In genomic region chr17:81933178-81933699, GRCh38 we compare ENCODE assay signal across 18 cellular contexts. TPM values are rescaled to one million over a fixed set of nuclear protein-coding genes. Genes with fewer than 3 reads are reported as not detected.
DNase-seq lines count a peak whose midpoint lies in the region; ATAC-seq, FAIRE-seq and TF ChIP-seq lines count a peak whose summit lies in the region.
"Had no signal": no experiment of that assay in that cellular context is flagged by ENCODE, and none has a peak within 500 bp of the region (broad histone marks: within the 10 kb centered on the region; RNA-seq: fewer than 3 reads in every experiment).

No MANE protein-coding gene starts in this region.

- intact Hi-C loops in upper lobe of right lung (cut with DNase I) = no loop called here

- ATAC-seq in activated T-cell treated with anti-CD3 and anti-CD28 coated beads, Interleukin-2, amount 50 U/mL, for 4 hours = no peak
- no peak for ATAC-seq in WTC11
- ATAC-seq in upper lobe of right lung = no peak

- H3K27ac ChIP-seq in H1 (ENCODE audit: low read depth, low read length) (no peak overlapping the region), upper lobe of right lung (no peak overlapping the region)
- H3K27ac ChIP-seq: BLaER1 treated with 17β-estradiol and CSF1 and Interleukin-3, amounts not matched to agents 10 nM and 100 nM; GM23248; SJSA1 had no signal

- H4K8ac ChIP-seq in H1 (ENCODE audit: extremely low read depth, insufficient read depth, low read length) = no peak overlapping the region

- H3K4me1 ChIP-seq in H1 (replicated peaks in 1 of 4; ENCODE audit: control insufficient read depth in 3 of 4, insufficient read depth in 4 of 4, low read length in 3 of 4) = peaks cover 0 to 13% (median 5%) of the 10 kb centered on the region in 4 experiments; a peak in 5 of 7 replicates
- peaks cover 23% of the 10 kb centered on the region for H3K4me1 ChIP-seq in upper lobe of right lung

- H3K27me3 ChIP-seq in H1 (replicated peaks in 1 of 4; ENCODE audit: control insufficient read depth in 3 of 4, extremely low read depth in 1 of 4, insufficient read depth in 3 of 4, low read length in 3 of 4) = peaks cover 0 to 12% (median 11%) of the 10 kb centered on the region in 4 experiments; a peak in 4 of 7 replicates
- H3K27me3 ChIP-seq in upper lobe of right lung = no peaks in the 10 kb centered on the region

- no peak overlapping the region for H3K4me3 Mint-ChIP-seq in activated T-cell treated with anti-CD3 and anti-CD28 coated beads, Interleukin-2, amount 50 U/mL, for 4 hours
- H3K4me3 Mint-ChIP-seq in WTC11 = no peak overlapping the region

- H3K18ac ChIP-seq in H1 (ENCODE audit: extremely low read depth, low read length) = no peak overlapping the region

- peaks cover 10% of the 10 kb centered on the region for H3K4me1 Mint-ChIP-seq in activated T-cell treated with anti-CD3 and anti-CD28 coated beads, Interleukin-2, amount 50 U/mL, for 4 hours (ENCODE audit: low read depth)
- peaks cover 15% of the 10 kb centered on the region; the same call in 1 of the 2 replicates for H3K4me1 Mint-ChIP-seq in WTC11

- H2BK120ac ChIP-seq in H1 (replicated peaks; ENCODE audit: low read depth, low read length) = no peak overlapping the region

- H3K23me2 ChIP-seq in H1 (ENCODE audit: low read depth, low read length) = peaks cover 5% of the 10 kb centered on the region; the same call in 1 of the 2 replicates

- H3K27me3 Mint-ChIP-seq in activated T-cell treated with anti-CD3 and anti-CD28 coated beads, Interleukin-2, amount 50 U/mL, for 4 hours (ENCODE audit: low read depth) = peaks cover 19% of the 10 kb centered on the region
- H3K27me3 Mint-ChIP-seq in WTC11 (ENCODE audit: low read depth) = peaks cover 8% of the 10 kb centered on the region

- H3K27ac Mint-ChIP-seq in WTC11 = no peak overlapping the region

- no peak for TF ChIP-seq RAD21 in H1 (IDR thresholded peaks at IDR 0.05 in 1 of 2, conservative IDR thresholded peaks at IDR 0.05 in 1 of 2; ENCODE audit: low read depth in 2 of 2, low read length in 2 of 2)

- H3K36me3 ChIP-seq in H1 (ENCODE audit: control insufficient read depth in 2 of 4, insufficient read depth in 4 of 4, low read length in 3 of 4) (peaks cover 0 to 25% (median 10%) of the 10 kb centered on the region in 4 experiments; a peak in 5 of 8 replicates), upper lobe of right lung (no peaks in the 10 kb centered on the region)
- H3K36me3 ChIP-seq: SJSA1 had no signal

- no peak overlapping the region for H4K5ac ChIP-seq in H1 (ENCODE audit: insufficient read length, low read depth, low read length)

- peaks cover 14% of the 10 kb centered on the region for H3K36me3 Mint-ChIP-seq in activated T-cell treated with anti-CD3 and anti-CD28 coated beads, Interleukin-2, amount 50 U/mL, for 4 hours (ENCODE audit: insufficient read depth)
- H3K36me3 Mint-ChIP-seq in WTC11 = peaks cover 10% of the 10 kb centered on the region; the same call in 1 of the 2 replicates

- no peak overlapping the region for H3K9ac ChIP-seq in H1 (replicated peaks in 1 of 4; ENCODE audit: extremely low read depth in 1 of 4, low read depth in 3 of 4, low read length in 3 of 4)
- H3K9ac ChIP-seq: GM23248 had no signal

- no peak overlapping the region for H3K14ac ChIP-seq in H1 (ENCODE audit: insufficient read length)

- peak in 1 of 2 experiments; percentile 25; a peak in 1 of 3 replicates for TF ChIP-seq POLR2A in H1 (IDR thresholded peaks at IDR 0.05; ENCODE audit: control extremely low read depth in 1 of 2, low read depth in 2 of 2, low read length in 2 of 2)

- H3K4ac ChIP-seq in H1 (replicated peaks; ENCODE audit: insufficient read length, low read depth, low read length) = no peak overlapping the region

- CTCF ChIA-PET in WTC11 (lab: Charles Lee) (no interaction called here), H1 (lab: Charles Lee; ENCODE audit: partially characterized antibody) (interaction anchor here (1.1 to 1.4 kb wide), 5 partner anchors 21 to 369 kb away, joined by 3 read pairs; no protein-coding TSS in a partner anchor)

- POLR2A ChIA-PET in WTC11 (lab: Charles Lee) (interaction anchor here (0.8 to 1.5 kb wide), 3 partner anchors 10 to 113 kb away, joined by 3 to 9 read pairs (median 4); no protein-coding TSS in a partner anchor), H1 (lab: Charles Lee; ENCODE audit: partially characterized antibody) (interaction anchor here (0.9 to 14.6 kb wide), 13 partner anchors 8 to 126 kb away, joined by 3 to 150 read pairs (median 5); partner anchors contain the start of genes MAFG, NOTUM, PCYT2 and RAC3)

- no peak for TF ChIP-seq EP300 in H1 (IDR thresholded peaks at IDR 0.05; ENCODE audit: borderline replicate concordance in 1 of 2, low read depth in 2 of 2, low read length in 2 of 2)

- peak; percentile 16 for DNase-seq in activated T-cell treated with anti-CD3 and anti-CD28 coated beads, Interleukin-2, amount 50 U/mL, for 1 hour
- no peak for DNase-seq in activated T-cell treated with anti-CD3 and anti-CD28 coated beads, Interleukin-2, amount 50 U/mL, for 4 hours
- no peak for DNase-seq in WTC11 (ENCODE audit: low spot score)
- DNase-seq in H1 (ENCODE audit: low read depth in 1 of 2, low spot score in 2 of 2) = no peak
- DNase-seq in upper lobe of right lung = peak; percentile 66
- DNase-seq in NCI-H446 treated with DMSO at 0.1 percent for 48 hours (lab: John Stamatoyannopoulos, UW) = no peak
- DNase-seq in NCI-H1436 treated with DMSO at 0.1 percent for 48 hours (lab: John Stamatoyannopoulos, UW) = no peak
- DNase-seq in superior temporal gyrus (ENCODE audit: extremely low spot score) = no peak
- DNase-seq: 8988T, GM23248, KG1, NCI-H1092 treated with DMSO at 0.1 percent for 48 hours, NCI-H187, NCI-H510A had no signal

- H3K9me3 ChIP-seq in H1 (ENCODE audit: insufficient read depth in 2 of 2, low read depth in 1 of 2, low read length in 1 of 2) (no peaks in the 10 kb centered on the region), upper lobe of right lung (no peaks in the 10 kb centered on the region)
- H3K9me3 ChIP-seq: BLaER1 treated with 17β-estradiol and CSF1 and Interleukin-3, amounts not matched to agents 10 nM and 100 nM; SJSA1 had no signal

- no peak for TF ChIP-seq CTCF in WTC11 (IDR thresholded peaks at IDR 0.05)
- no peak for TF ChIP-seq CTCF in H1 (IDR thresholded peaks at IDR 0.05; ENCODE audit: control extremely low read depth in 1 of 3, insufficient read depth in 1 of 3, low read depth in 1 of 3, low read length in 3 of 3)
- TF ChIP-seq CTCF in upper lobe of right lung (IDR thresholded peaks at IDR 0.05) = no peak

- H3K4me2 ChIP-seq in H1 (ENCODE audit: insufficient read depth in 1 of 2, low read depth in 2 of 2, low read length in 2 of 2) = no peak overlapping the region

- no peaks in the 10 kb centered on the region for H3K9me3 Mint-ChIP-seq in activated T-cell treated with anti-CD3 and anti-CD28 coated beads, Interleukin-2, amount 50 U/mL, for 4 hours
- no peaks in the 10 kb centered on the region for H3K9me3 Mint-ChIP-seq in WTC11

- no peak overlapping the region for H2AFZ ChIP-seq in H1 (ENCODE audit: low read length)
- H2AFZ ChIP-seq: GM23248 had no signal

- no peak overlapping the region for H2BK20ac ChIP-seq in H1 (ENCODE audit: low read length)

- WGBS in H1 (ENCODE audit: extremely low coverage in 1 of 2, insufficient coverage in 1 of 2, insufficient read length in 1 of 2, insufficient replicate concordance in 2 of 2, low coverage in 1 of 2, low lambda C conversion rate in 2 of 2, missing lambda C conversion rate in 1 of 2), 2 experiments = 92% methylated on average over 14 of the region's 14 CpGs; no CpG with 5 or more reads in 1 of the 2 experiments

- no peak overlapping the region for H2BK12ac ChIP-seq in H1 (ENCODE audit: low read depth, low read length)

- no peak overlapping the region for H2AK5ac ChIP-seq in H1 (ENCODE audit: low read depth, low read length)

- H4K20me1 ChIP-seq in H1 (replicated peaks in 1 of 2; ENCODE audit: control insufficient read depth in 1 of 2, insufficient read depth in 2 of 2, low read length in 2 of 2) = peaks cover 7 to 23% of the 10 kb centered on the region in 2 experiments

- H4K91ac ChIP-seq in H1 (replicated peaks; ENCODE audit: insufficient read length, low read length) = no peak overlapping the region

- FAIRE-seq in H1 (lab: Jason Lieb, UNC) = no peak

- H2BK5ac ChIP-seq in H1 (ENCODE audit: low read depth, low read length) = no peak overlapping the region

- no peak overlapping the region for H2BK15ac ChIP-seq in H1 (ENCODE audit: low read length)

- no peaks in the 10 kb centered on the region; a peak in 1 of 4 replicates for H3K79me2 ChIP-seq in H1 (ENCODE audit: control insufficient read depth in 1 of 2, insufficient read depth in 2 of 2, low read length in 2 of 2)

- no peak overlapping the region for H3K4me3 ChIP-seq in H1 (ENCODE audit: extremely low read depth in 1 of 4, insufficient read depth in 2 of 4, low read depth in 3 of 4, low read length in 4 of 4)
- no peak overlapping the region for H3K4me3 ChIP-seq in upper lobe of right lung
- H3K4me3 ChIP-seq: BLaER1 treated with 17β-estradiol and CSF1 and Interleukin-3, amounts not matched to agents 10 nM and 100 nM; GM23248; SJSA1 had no signal

- H3K23ac ChIP-seq in H1 (ENCODE audit: insufficient read length) = no peak overlapping the region

- no peak overlapping the region for H3K56ac ChIP-seq in H1 (replicated peaks; ENCODE audit: insufficient read length, low read depth, low read length)

- H3K79me1 ChIP-seq in H1 (ENCODE audit: low read depth, low read length) = no peaks in the 10 kb centered on the region

RNA-seq across cellular contexts. Expression of gene PYCR1, which starts 3.9 kb away (rescaled TPM):
- total RNA-seq in activated T-cell treated with anti-CD3 and anti-CD28 coated beads, Interleukin-2, amount 50 U/mL, for 4 hours = 100 to 1,000 TPM; 192 to 199 (median 194) TPM
- 144 to 188 TPM (median 164 TPM) in 3 replicates for total RNA-seq in WTC11 (2021)
- 127 and 145 TPM in 2 replicates for total RNA-seq in H1 (2021; fragmentation: NEBNext Ultra II Directional; extraction: Animal tissue kit (Norgen Biotek cat#: 25700))
- polyA plus RNA-seq in H1 (2011; rRNA removed) = 213 and 284 TPM in 2 replicates
- polyA plus RNA-seq in H1 (2011; cell fraction: cytosol; rRNA removed) = 241 TPM
- 213 TPM for polyA plus RNA-seq in H1 (2011; cell fraction: nucleus; rRNA removed)
- polyA plus RNA-seq in H1 (2012, experiment 1 of 2) = 105 to 176 TPM (median 162 TPM) in 4 replicates
- 176 TPM for polyA plus RNA-seq in H1 (2012, experiment 2 of 2)
- polyA plus RNA-seq in H1 (2013, experiment 1 of 2) = 94.5 TPM
- polyA plus RNA-seq in H1 (2013, experiment 2 of 2) = 95.9 TPM
- polyA minus RNA-seq in H1 (2011; rRNA and poly(A)+ RNA removed) = 144 and 159 TPM in 2 replicates
- polyA minus RNA-seq in H1 (2011; cell fraction: cytosol; rRNA and poly(A)+ RNA removed) = 72.7 TPM
- 51.5 TPM for polyA minus RNA-seq in H1 (2011; cell fraction: nucleus; rRNA and poly(A)+ RNA removed)
- 19.0 TPM for total RNA-seq in upper lobe of right lung

RNA-seq across cellular contexts. Expression of gene MAFG, which starts 5.7 kb away (rescaled TPM):
- total RNA-seq in activated T-cell treated with anti-CD3 and anti-CD28 coated beads, Interleukin-2, amount 50 U/mL, for 4 hours = 10 to 100 TPM; 42.9 to 50.9 (median 43.4) TPM
- 24.2 to 29.8 TPM (median 24.3 TPM) in 3 replicates for total RNA-seq in WTC11 (2021)
- total RNA-seq in H1 (2021; fragmentation: NEBNext Ultra II Directional; extraction: Animal tissue kit (Norgen Biotek cat#: 25700)) = 26.9 and 27.7 TPM in 2 replicates
- polyA plus RNA-seq in H1 (2011; rRNA removed) = 25.5 and 36.9 TPM in 2 replicates
- 22.0 TPM for polyA plus RNA-seq in H1 (2011; cell fraction: cytosol; rRNA removed)
- 71.6 TPM for polyA plus RNA-seq in H1 (2011; cell fraction: nucleus; rRNA removed)
- 25.0 to 30.3 TPM (median 27.4 TPM) in 4 replicates for polyA plus RNA-seq in H1 (2012, experiment 1 of 2)
- polyA plus RNA-seq in H1 (2012, experiment 2 of 2) = 24.6 TPM
- 26.0 TPM for polyA plus RNA-seq in H1 (2013, experiment 1 of 2)
- 25.6 TPM for polyA plus RNA-seq in H1 (2013, experiment 2 of 2)
- 13.0 and 13.1 TPM in 2 replicates for polyA minus RNA-seq in H1 (2011; rRNA and poly(A)+ RNA removed)
- polyA minus RNA-seq in H1 (2011; cell fraction: cytosol; rRNA and poly(A)+ RNA removed) = 7.5 TPM
- polyA minus RNA-seq in H1 (2011; cell fraction: nucleus; rRNA and poly(A)+ RNA removed) = 13.1 TPM
- total RNA-seq in upper lobe of right lung = 35.9 TPM

RNA-seq across cellular contexts. Expression of gene MYADML2, which starts 13.8 kb away (rescaled TPM):
- total RNA-seq in activated T-cell treated with anti-CD3 and anti-CD28 coated beads, Interleukin-2, amount 50 U/mL, for 4 hours = not detected
- total RNA-seq in WTC11 (2021) (0.44 to 0.62 TPM (median 0.46 TPM) in 3 replicates), upper lobe of right lung (not detected)
- total RNA-seq in H1 (2021; fragmentation: NEBNext Ultra II Directional; extraction: Animal tissue kit (Norgen Biotek cat#: 25700)) = 0.17 and 0.26 TPM in 2 replicates
- polyA plus RNA-seq in H1 (2011; rRNA removed) = 0.47 TPM in 2 replicates
- polyA plus RNA-seq in H1 (2011; cell fraction: cytosol; rRNA removed) = 0.45 TPM
- polyA plus RNA-seq in H1 (2011; cell fraction: nucleus; rRNA removed) = 0.39 TPM
- polyA plus RNA-seq in H1 (2012, experiment 1 of 2) = 0.34 to 0.50 TPM (median 0.41 TPM) in 3 of 4 replicates, not detected in the other
- 0.26 TPM for polyA plus RNA-seq in H1 (2012, experiment 2 of 2)
- 0.10 TPM for polyA plus RNA-seq in H1 (2013, experiment 1 of 2)
- polyA plus RNA-seq in H1 (2013, experiment 2 of 2) = 0.11 TPM
- 0.16 and 0.29 TPM in 2 replicates for polyA minus RNA-seq in H1 (2011; rRNA and poly(A)+ RNA removed)
- 0.44 TPM for polyA minus RNA-seq in H1 (2011; cell fraction: cytosol; rRNA and poly(A)+ RNA removed)
- 0.40 TPM for polyA minus RNA-seq in H1 (2011; cell fraction: nucleus; rRNA and poly(A)+ RNA removed)
- total RNA-seq: GM23248, M059J, RPMI7951, SJSA1 had no signal
- polyA plus RNA-seq: GM23248 had no signal

RNA-seq across cellular contexts. Expression of gene SIRT7, which starts 15.3 kb away (rescaled TPM):
- total RNA-seq in activated T-cell treated with anti-CD3 and anti-CD28 coated beads, Interleukin-2, amount 50 U/mL, for 4 hours = 10 to 100 TPM; 41.1 to 47.2 (median 46.3) TPM
- 19.5 to 24.2 TPM (median 20.9 TPM) in 3 replicates for total RNA-seq in WTC11 (2021)
- 16.6 and 18.7 TPM in 2 replicates for total RNA-seq in H1 (2021; fragmentation: NEBNext Ultra II Directional; extraction: Animal tissue kit (Norgen Biotek cat#: 25700))
- 5.8 and 10.3 TPM in 2 replicates for polyA plus RNA-seq in H1 (2011; rRNA removed)
- polyA plus RNA-seq in H1 (2011; cell fraction: cytosol; rRNA removed) = 10.4 TPM
- polyA plus RNA-seq in H1 (2011; cell fraction: nucleus; rRNA removed) = 37.2 TPM
- 15.5 to 18.5 TPM (median 16.8 TPM) in 4 replicates for polyA plus RNA-seq in H1 (2012, experiment 1 of 2)
- 9.9 TPM for polyA plus RNA-seq in H1 (2012, experiment 2 of 2)
- 10.7 TPM for polyA plus RNA-seq in H1 (2013, experiment 1 of 2)
- polyA plus RNA-seq in H1 (2013, experiment 2 of 2) = 10.0 TPM
- polyA minus RNA-seq in H1 (2011; rRNA and poly(A)+ RNA removed) = 19.9 and 21.5 TPM in 2 replicates
- polyA minus RNA-seq in H1 (2011; cell fraction: cytosol; rRNA and poly(A)+ RNA removed) = 10.5 TPM
- polyA minus RNA-seq in H1 (2011; cell fraction: nucleus; rRNA and poly(A)+ RNA removed) = 23.1 TPM
- 27.5 TPM for total RNA-seq in upper lobe of right lung

RNA-seq across cellular contexts. Expression of gene PCYT2, which starts 22.0 kb away (rescaled TPM):
- total RNA-seq in activated T-cell treated with anti-CD3 and anti-CD28 coated beads, Interleukin-2, amount 50 U/mL, for 4 hours = 10 to 100 TPM; 23.5 to 25.8 (median 25.7) TPM
- 24.7 to 31.4 TPM (median 26.3 TPM) in 3 replicates for total RNA-seq in WTC11 (2021)
- total RNA-seq in H1 (2021; fragmentation: NEBNext Ultra II Directional; extraction: Animal tissue kit (Norgen Biotek cat#: 25700)) = 29.9 and 31.0 TPM in 2 replicates
- 31.3 and 37.7 TPM in 2 replicates for polyA plus RNA-seq in H1 (2011; rRNA removed)
- 42.9 TPM for polyA plus RNA-seq in H1 (2011; cell fraction: cytosol; rRNA removed)
- polyA plus RNA-seq in H1 (2011; cell fraction: nucleus; rRNA removed) = 82.5 TPM
- 19.0 to 35.2 TPM (median 29.2 TPM) in 4 replicates for polyA plus RNA-seq in H1 (2012, experiment 1 of 2)
- 29.9 TPM for polyA plus RNA-seq in H1 (2012, experiment 2 of 2)
- polyA plus RNA-seq in H1 (2013, experiment 1 of 2) = 20.7 TPM
- polyA plus RNA-seq in H1 (2013, experiment 2 of 2) = 19.4 TPM
- 22.7 and 29.5 TPM in 2 replicates for polyA minus RNA-seq in H1 (2011; rRNA and poly(A)+ RNA removed)
- 17.1 TPM for polyA minus RNA-seq in H1 (2011; cell fraction: cytosol; rRNA and poly(A)+ RNA removed)
- polyA minus RNA-seq in H1 (2011; cell fraction: nucleus; rRNA and poly(A)+ RNA removed) = 46.4 TPM
- 46.1 TPM for total RNA-seq in upper lobe of right lung

Comparison
In these comparisons a context has a peak if more than half of its experiments do, and no peak if none do; other contexts are left out.
1. DNase-seq: peak in activated T-cell treated with anti-CD3 and anti-CD28 coated beads, Interleukin-2, amount 50 U/mL, for 1 hour (single experiment) and upper lobe of right lung (single experiment); none in activated T-cell treated with anti-CD3 and anti-CD28 coated beads, Interleukin-2, amount 50 U/mL, for 4 hours (single experiment), WTC11 (single experiment), H1 (0 of 2), NCI-H446 treated with DMSO at 0.1 percent for 48 hours (single experiment), NCI-H1436 treated with DMSO at 0.1 percent for 48 hours (single experiment) and superior temporal gyrus (single experiment).